In the genomic region with DNA sequence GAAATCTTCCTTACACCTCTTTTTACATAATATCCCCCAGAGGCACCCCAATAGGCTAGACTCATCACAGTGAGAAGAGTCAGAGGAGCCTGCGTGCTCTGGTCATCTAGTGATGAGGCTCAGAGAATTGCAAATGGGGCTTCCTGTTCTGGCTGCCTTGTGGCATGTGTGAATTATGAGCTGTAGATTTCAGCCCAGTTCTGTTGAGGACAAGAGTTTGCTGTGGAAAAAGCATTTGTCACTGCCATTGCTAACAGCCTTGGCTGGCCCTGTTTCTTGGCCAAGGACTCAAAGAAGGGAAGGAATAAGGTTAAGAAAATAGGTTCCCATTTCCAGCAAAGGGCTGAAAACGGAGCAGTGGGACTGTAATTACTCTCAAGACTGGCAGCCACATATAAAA, we compare ENCODE assay signal across 1 cellular context.
TF ChIP-seq lines count a peak whose summit lies in the region.

No MANE protein-coding gene starts in this region.

TF ChIP-seq in IMR-90, 13 proteins besides CTCF, POLR2A, EP300 and RAD21:
- TF ChIP-seq CEBPB (IDR thresholded peaks at IDR 0.05; ENCODE audit: low read depth, low read length) (no peak), FOS (IDR thresholded peaks at IDR 0.05; ENCODE audit: low read depth, low read length) (no peak), SMC3 (IDR thresholded peaks at IDR 0.05; ENCODE audit: low read depth, low read length) (no peak), MAZ (IDR thresholded peaks at IDR 0.05; ENCODE audit: borderline replicate concordance, low read depth, low read length) (no peak), MXI1 (IDR thresholded peaks at IDR 0.05; ENCODE audit: borderline replicate concordance, low read depth, low read length) (no peak), RFX5 (IDR thresholded peaks at IDR 0.05; ENCODE audit: low read depth, low read length) (no peak), RCOR1 (IDR thresholded peaks at IDR 0.05; ENCODE audit: insufficient replicate concordance, low read length) (no peak), MAFK (IDR thresholded peaks at IDR 0.05; ENCODE audit: low read depth, low read length) (no peak), BHLHE40 (IDR thresholded peaks at IDR 0.05; ENCODE audit: low read depth, low read length) (no peak), CHD1 (IDR thresholded peaks at IDR 0.05; ENCODE audit: low read depth, low read length) (no peak), NFE2L2 (IDR thresholded peaks at IDR 0.05; ENCODE audit: low read depth, low read length) (no peak)
- TF ChIP-seq, protein P1, sequence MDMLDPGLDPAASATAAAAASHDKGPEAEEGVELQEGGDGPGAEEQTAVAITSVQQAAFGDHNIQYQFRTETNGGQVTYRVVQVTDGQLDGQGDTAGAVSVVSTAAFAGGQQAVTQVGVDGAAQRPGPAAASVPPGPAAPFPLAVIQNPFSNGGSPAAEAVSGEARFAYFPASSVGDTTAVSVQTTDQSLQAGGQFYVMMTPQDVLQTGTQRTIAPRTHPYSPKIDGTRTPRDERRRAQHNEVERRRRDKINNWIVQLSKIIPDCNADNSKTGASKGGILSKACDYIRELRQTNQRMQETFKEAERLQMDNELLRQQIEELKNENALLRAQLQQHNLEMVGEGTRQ (IDR thresholded peaks at IDR 0.05; ENCODE audit: low read depth, low read length) = no peak
- TF ChIP-seq, protein P2, sequence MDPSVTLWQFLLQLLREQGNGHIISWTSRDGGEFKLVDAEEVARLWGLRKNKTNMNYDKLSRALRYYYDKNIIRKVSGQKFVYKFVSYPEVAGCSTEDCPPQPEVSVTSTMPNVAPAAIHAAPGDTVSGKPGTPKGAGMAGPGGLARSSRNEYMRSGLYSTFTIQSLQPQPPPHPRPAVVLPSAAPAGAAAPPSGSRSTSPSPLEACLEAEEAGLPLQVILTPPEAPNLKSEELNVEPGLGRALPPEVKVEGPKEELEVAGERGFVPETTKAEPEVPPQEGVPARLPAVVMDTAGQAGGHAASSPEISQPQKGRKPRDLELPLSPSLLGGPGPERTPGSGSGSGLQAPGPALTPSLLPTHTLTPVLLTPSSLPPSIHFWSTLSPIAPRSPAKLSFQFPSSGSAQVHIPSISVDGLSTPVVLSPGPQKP (IDR thresholded peaks at IDR 0.05; ENCODE audit: borderline replicate concordance, low read depth, low read length) = no peak
TF ChIP-seq in IMR-90: peak in this region for 0.
